In the genomic region with DNA sequence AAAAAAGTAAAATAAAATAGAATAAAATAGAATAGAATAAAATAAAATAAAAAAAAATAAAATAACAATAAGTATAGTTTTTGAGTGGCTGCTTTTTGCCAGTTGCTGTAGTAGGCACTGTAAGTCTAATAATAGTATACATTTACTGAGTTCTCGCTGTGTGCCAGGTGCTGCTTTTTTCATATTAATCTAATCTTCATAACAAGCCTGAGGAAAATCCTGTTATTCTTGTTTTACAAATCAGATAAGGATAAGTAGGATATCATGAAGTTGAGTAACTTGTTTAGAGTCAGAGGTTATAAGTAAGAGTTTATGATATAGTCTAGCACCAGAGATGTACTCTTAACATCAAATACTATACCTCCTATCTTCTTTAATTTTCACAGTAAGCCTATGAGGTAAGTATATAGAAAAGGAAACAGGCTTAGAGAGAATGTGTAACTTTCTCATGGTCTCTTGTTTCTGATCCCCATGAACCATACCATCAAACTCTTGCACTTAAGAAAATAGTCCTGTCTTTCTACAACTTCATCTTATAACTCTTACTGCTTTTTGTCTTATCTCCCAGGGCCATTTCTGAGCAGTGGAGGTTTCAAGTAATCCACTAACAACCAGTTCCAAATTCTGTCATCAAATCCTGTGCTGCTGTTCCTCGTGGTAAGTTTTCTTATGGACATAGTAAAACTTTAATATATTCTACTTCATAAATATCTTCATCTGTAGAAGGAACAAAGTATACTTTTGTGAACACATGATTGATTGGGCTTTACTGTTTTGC, we compare ENCODE assay signal across 1 cellular context.
A peak's percentile ranks its signal among the peaks of the same experiment; 100 is the strongest.
TF ChIP-seq lines count a peak whose summit lies in the region.

No MANE protein-coding gene starts in this region.

TF ChIP-seq in HEK293, 187 proteins besides CTCF, POLR2A, EP300 and RAD21 (continued from another document):
- TF ChIP-seq, protein P1, sequence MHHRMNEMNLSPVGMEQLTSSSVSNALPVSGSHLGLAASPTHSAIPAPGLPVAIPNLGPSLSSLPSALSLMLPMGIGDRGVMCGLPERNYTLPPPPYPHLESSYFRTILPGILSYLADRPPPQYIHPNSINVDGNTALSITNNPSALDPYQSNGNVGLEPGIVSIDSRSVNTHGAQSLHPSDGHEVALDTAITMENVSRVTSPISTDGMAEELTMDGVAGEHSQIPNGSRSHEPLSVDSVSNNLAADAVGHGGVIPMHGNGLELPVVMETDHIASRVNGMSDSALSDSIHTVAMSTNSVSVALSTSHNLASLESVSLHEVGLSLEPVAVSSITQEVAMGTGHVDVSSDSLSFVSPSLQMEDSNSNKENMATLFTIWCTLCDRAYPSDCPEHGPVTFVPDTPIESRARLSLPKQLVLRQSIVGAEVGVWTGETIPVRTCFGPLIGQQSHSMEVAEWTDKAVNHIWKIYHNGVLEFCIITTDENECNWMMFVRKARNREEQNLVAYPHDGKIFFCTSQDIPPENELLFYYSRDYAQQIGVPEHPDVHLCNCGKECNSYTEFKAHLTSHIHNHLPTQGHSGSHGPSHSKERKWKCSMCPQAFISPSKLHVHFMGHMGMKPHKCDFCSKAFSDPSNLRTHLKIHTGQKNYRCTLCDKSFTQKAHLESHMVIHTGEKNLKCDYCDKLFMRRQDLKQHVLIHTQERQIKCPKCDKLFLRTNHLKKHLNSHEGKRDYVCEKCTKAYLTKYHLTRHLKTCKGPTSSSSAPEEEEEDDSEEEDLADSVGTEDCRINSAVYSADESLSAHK (tag by site-specific recombination; IDR thresholded peaks at IDR 0.05) = peak; percentile 83
